In genomic region chr2:28400434-28400833, GRCh38 we compare ENCODE assay signal across 1 cellular context.
TF ChIP-seq lines count a peak whose summit lies in the region.

No MANE protein-coding gene starts in this region.

TF ChIP-seq in IMR-90, 13 proteins besides CTCF, POLR2A, EP300 and RAD21:
- TF ChIP-seq MXI1 (IDR thresholded peaks at IDR 0.05; ENCODE audit: borderline replicate concordance, low read depth, low read length) (no peak), MAZ (IDR thresholded peaks at IDR 0.05; ENCODE audit: borderline replicate concordance, low read depth, low read length) (no peak), NFE2L2 (IDR thresholded peaks at IDR 0.05; ENCODE audit: low read depth, low read length) (no peak), CHD1 (IDR thresholded peaks at IDR 0.05; ENCODE audit: low read depth, low read length) (no peak), SMC3 (IDR thresholded peaks at IDR 0.05; ENCODE audit: low read depth, low read length) (no peak), MAFK (IDR thresholded peaks at IDR 0.05; ENCODE audit: low read depth, low read length) (no peak), CEBPB (IDR thresholded peaks at IDR 0.05; ENCODE audit: low read depth, low read length) (no peak), FOS (IDR thresholded peaks at IDR 0.05; ENCODE audit: low read depth, low read length) (no peak), BHLHE40 (IDR thresholded peaks at IDR 0.05; ENCODE audit: low read depth, low read length) (no peak)
- TF ChIP-seq, protein P1, sequence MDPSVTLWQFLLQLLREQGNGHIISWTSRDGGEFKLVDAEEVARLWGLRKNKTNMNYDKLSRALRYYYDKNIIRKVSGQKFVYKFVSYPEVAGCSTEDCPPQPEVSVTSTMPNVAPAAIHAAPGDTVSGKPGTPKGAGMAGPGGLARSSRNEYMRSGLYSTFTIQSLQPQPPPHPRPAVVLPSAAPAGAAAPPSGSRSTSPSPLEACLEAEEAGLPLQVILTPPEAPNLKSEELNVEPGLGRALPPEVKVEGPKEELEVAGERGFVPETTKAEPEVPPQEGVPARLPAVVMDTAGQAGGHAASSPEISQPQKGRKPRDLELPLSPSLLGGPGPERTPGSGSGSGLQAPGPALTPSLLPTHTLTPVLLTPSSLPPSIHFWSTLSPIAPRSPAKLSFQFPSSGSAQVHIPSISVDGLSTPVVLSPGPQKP (IDR thresholded peaks at IDR 0.05; ENCODE audit: borderline replicate concordance, low read depth, low read length): no peak
